ENCODE assay signal across 21 cellular contexts in genomic region chr6:158044525-158044888, GRCh38.
DNase-seq lines count a peak whose midpoint lies in the region; ATAC-seq, FAIRE-seq and TF ChIP-seq lines count a peak whose summit lies in the region.
"Had no signal": no experiment of that assay in that cellular context is flagged by ENCODE, and none has a peak within 500 bp of the region (broad histone marks: within the 10 kb centered on the region; RNA-seq: fewer than 3 reads in every experiment).

No MANE protein-coding gene starts in this region.

- no peak overlapping the region for H3K4me3 Mint-ChIP-seq in WTC11
- H3K4me3 Mint-ChIP-seq: activated CD8-positive, alpha-beta memory T cell treated with anti-CD3 and anti-CD28 coated beads, Interleukin-2, amount 10 ng/mL, durations not matched to agents 7 days and 5 days; activated T-helper 17 cell treated with anti-CD3 and anti-CD28 coated beads, Interleukin-2, amount 50 U/mL, for 72 hours; central memory CD8-positive, alpha-beta T cell; natural killer cell treated with Interleukin-12 subunit alpha and Interleukin-12 subunit beta and Interleukin-15 and Interleukin-18, amount 100 ng/mL, for 72 hours had no signal

- H4K20me1 ChIP-seq in BLaER1 treated with 17β-estradiol and CSF1 and Interleukin-3, amounts not matched to agents 10 nM and 100 nM: peaks cover 0 to 23% (median 0%) of the 10 kb centered on the region in 11 experiments; a peak in 2 of 22 replicates

- CTCF ChIA-PET in WTC11 (lab: Charles Lee): interaction anchor here (0.6 kb wide), 1 partner anchor 27 kb away, joined by 3 read pairs; no protein-coding TSS in a partner anchor

- no peak for TF ChIP-seq CTCF in esophagus muscularis mucosa (IDR thresholded peaks at IDR 0.05)
- TF ChIP-seq CTCF in gastrocnemius medialis (IDR thresholded peaks at IDR 0.05 in 4 of 5, conservative IDR thresholded peaks at IDR 0.05 in 1 of 5): no peak
- no peak for TF ChIP-seq CTCF in WTC11 (IDR thresholded peaks at IDR 0.05)

- H3K27ac ChIP-seq in BLaER1 treated with 17β-estradiol and CSF1 and Interleukin-3, amounts not matched to agents 10 nM and 100 nM: no peak overlapping the region
- peak overlapping the region; percentile 19 for H3K27ac ChIP-seq in KOPT-K1 (ENCODE audit: low read depth, low read length, poor library complexity, severe bottlenecking)
- H3K27ac ChIP-seq in esophagus muscularis mucosa (replicated peaks in 1 of 4): peak overlapping the region in 3 of 4 donors; percentile 78 to 87 (median 86)
- peak overlapping the region; percentile 93 to 99 (median 96) for H3K27ac ChIP-seq in gastrocnemius medialis
- H3K27ac ChIP-seq: spleen had no signal

- H3K36me3 Mint-ChIP-seq in WTC11: peaks cover 4% of the 10 kb centered on the region

- H3K27me3 Mint-ChIP-seq in WTC11 (ENCODE audit: low read depth): no peaks in the 10 kb centered on the region; the same call in 1 of the 2 replicates
- H3K27me3 Mint-ChIP-seq: activated CD8-positive, alpha-beta memory T cell treated with anti-CD3 and anti-CD28 coated beads, Interleukin-2, amount 10 ng/mL, durations not matched to agents 7 days and 5 days; activated T-helper 17 cell treated with anti-CD3 and anti-CD28 coated beads, Interleukin-2, amount 50 U/mL, for 72 hours; central memory CD8-positive, alpha-beta T cell; natural killer cell treated with Interleukin-12 subunit alpha and Interleukin-12 subunit beta and Interleukin-15 and Interleukin-18, amount 100 ng/mL, for 72 hours had no signal

- peak overlapping the region in 7 of 11 experiments; percentile 22 to 54 (median 36); a peak in 12 of 22 replicates for H3K4me2 ChIP-seq in BLaER1 treated with 17β-estradiol and CSF1 and Interleukin-3, amounts not matched to agents 10 nM and 100 nM

- intact Hi-C loops in esophagus muscularis mucosa (cut with DNase I): no loop called here
- intact Hi-C loops in gastrocnemius medialis (cut with DNase I; ENCODE audit: low total_unique reads): loop anchor here (10.0 kb wide), 2 partner anchors 600 to 1080 kb away; partner anchors contain the start of gene DYNLT1

- peaks cover 11% of the 10 kb centered on the region for H3K4me1 Mint-ChIP-seq in WTC11

- peaks cover 0 to 3% (median 0%) of the 10 kb centered on the region in 11 experiments; a peak in 1 of 22 replicates for H3K36me3 ChIP-seq in BLaER1 treated with 17β-estradiol and CSF1 and Interleukin-3, amounts not matched to agents 10 nM and 100 nM
- peaks cover 35% of the 10 kb centered on the region for H3K36me3 ChIP-seq in KOPT-K1 (ENCODE audit: insufficient read depth, low read length)
- H3K36me3 ChIP-seq in esophagus muscularis mucosa: peaks cover 0 to 10% (median 3%) of the 10 kb centered on the region in 4 donors
- H3K36me3 ChIP-seq in gastrocnemius medialis: no peaks in the 10 kb centered on the region

- no peak overlapping the region for H3K9ac ChIP-seq in BLaER1 treated with 17β-estradiol and CSF1 and Interleukin-3, amounts not matched to agents 10 nM and 100 nM

- in situ Hi-C loops in gastrocnemius medialis (cut with MboI; ENCODE audit: low sequenced_read_pairs in 4 of 4): no loop called here

- peaks cover 0 to 27% (median 0%) of the 10 kb centered on the region in 11 experiments; a peak in 3 of 22 replicates for H3K27me3 ChIP-seq in BLaER1 treated with 17β-estradiol and CSF1 and Interleukin-3, amounts not matched to agents 10 nM and 100 nM
- no peaks in the 10 kb centered on the region for H3K27me3 ChIP-seq in esophagus muscularis mucosa
- H3K27me3 ChIP-seq in gastrocnemius medialis: no peaks in the 10 kb centered on the region
- H3K27me3 ChIP-seq: esophagus squamous epithelium, spleen had no signal

- H3K9me3 Mint-ChIP-seq in WTC11: no peaks in the 10 kb centered on the region
- H3K9me3 Mint-ChIP-seq: activated T-helper 17 cell treated with anti-CD3 and anti-CD28 coated beads, Interleukin-2, amount 50 U/mL, for 72 hours; central memory CD8-positive, alpha-beta T cell; natural killer cell treated with Interleukin-12 subunit alpha and Interleukin-12 subunit beta and Interleukin-15 and Interleukin-18, amount 100 ng/mL, for 72 hours had no signal

- no peak for TF ChIP-seq POLR2A in esophagus muscularis mucosa (IDR thresholded peaks at IDR 0.05; ENCODE audit: low read depth)
- no peak for TF ChIP-seq POLR2A in gastrocnemius medialis (IDR thresholded peaks at IDR 0.05)

- POLR2A ChIA-PET in WTC11 (lab: Charles Lee): no interaction called here

- no peak overlapping the region for H3K4me3 ChIP-seq in BLaER1 treated with 17β-estradiol and CSF1 and Interleukin-3, amounts not matched to agents 10 nM and 100 nM
- H3K4me3 ChIP-seq in esophagus muscularis mucosa (no peak overlapping the region), gastrocnemius medialis (peak overlapping the region; percentile 42 to 55 (median 51))
- H3K4me3 ChIP-seq: esophagus squamous epithelium, spleen had no signal

- no peak overlapping the region for H3K27ac Mint-ChIP-seq in WTC11
- H3K27ac Mint-ChIP-seq: activated T-helper 17 cell treated with anti-CD3 and anti-CD28 coated beads, Interleukin-2, amount 50 U/mL, for 72 hours had no signal

- no peak for ATAC-seq in gastrocnemius medialis
- ATAC-seq in HG02970 (IDR thresholded peaks at IDR 0.05; ENCODE audit: low FRiP score, unreplicated experiment): no peak
- no peak for ATAC-seq in WTC11
- ATAC-seq: activated CD8-positive, alpha-beta memory T cell treated with anti-CD3 and anti-CD28 coated beads, Interleukin-2, amount 10 ng/mL, durations not matched to agents 7 days and 5 days; activated T-helper 17 cell treated with anti-CD3 and anti-CD28 coated beads, Interleukin-2, amount 50 U/mL, for 72 hours; natural killer cell treated with Interleukin-12 subunit alpha and Interleukin-12 subunit beta and Interleukin-15 and Interleukin-18, amount 100 ng/mL, for 72 hours had no signal

- H3K4me1 ChIP-seq in BLaER1 treated with 17β-estradiol and CSF1 and Interleukin-3, amounts not matched to agents 10 nM and 100 nM: peaks cover 10 to 31% (median 25%) of the 10 kb centered on the region in 10 experiments
- H3K4me1 ChIP-seq in esophagus muscularis mucosa: peaks cover 50 to 53% (median 51%) of the 10 kb centered on the region in 4 donors
- H3K4me1 ChIP-seq in gastrocnemius medialis: peaks cover 43 to 59% of the 10 kb centered on the region in 2 donors

- no peak for DNase-seq in esophagus muscularis mucosa (ENCODE audit: extremely low spot score)
- DNase-seq in gastrocnemius medialis: no peak
- no peak for DNase-seq in NCI-H1092 (lab: John Stamatoyannopoulos, UW)
- no peak for DNase-seq in WTC11 (ENCODE audit: low spot score)
- DNase-seq in urothelium cell line (ENCODE audit: low spot score): no peak
- DNase-seq: activated CD4-positive, alpha-beta T cell treated with anti-CD3 and anti-CD28 coated beads for 4 hours; activated CD8-positive, alpha-beta memory T cell treated with anti-CD3 and anti-CD28 coated beads, Interleukin-2, amount 10 ng/mL, durations not matched to agents 7 days and 5 days; COR-L47; effector CD4-positive, alpha-beta T cell; esophagus squamous epithelium; Karpas-422; NCI-H526; spleen; stimulated activated CD4-positive, alpha-beta T cell treated with anti-CD3 and anti-CD28 coated beads, Interleukin-4, amount 100 ng/mL, for 4 hours; SW 1271 had no signal

- no peak for FAIRE-seq in urothelium cell line (lab: Jason Lieb, UNC)

- WGBS in esophagus muscularis mucosa: 93% methylated on average over 6 of the region's 6 CpGs

- TF ChIP-seq EP300 in esophagus muscularis mucosa (IDR thresholded peaks at IDR 0.05): no peak

- no peaks in the 10 kb centered on the region for H3K9me3 ChIP-seq in BLaER1 treated with 17β-estradiol and CSF1 and Interleukin-3, amounts not matched to agents 10 nM and 100 nM (replicated peaks in 1 of 11)
- H3K9me3 ChIP-seq in KOPT-K1 (ENCODE audit: insufficient read depth, low read length, poor library complexity, severe bottlenecking): no peaks in the 10 kb centered on the region
- no peaks in the 10 kb centered on the region for H3K9me3 ChIP-seq in esophagus muscularis mucosa
- H3K9me3 ChIP-seq in gastrocnemius medialis: no peaks in the 10 kb centered on the region
- H3K9me3 ChIP-seq: esophagus squamous epithelium, spleen had no signal

TF ChIP-seq in WTC11, 78 proteins besides CTCF, POLR2A, EP300 and RAD21 (continues in another document):
- TF ChIP-seq ZNF416 (CRISPR knock-in tag; IDR thresholded peaks at IDR 0.05) (no peak), ERG (CRISPR knock-in tag; IDR thresholded peaks at IDR 0.05) (no peak), ZNF512 (CRISPR knock-in tag; IDR thresholded peaks at IDR 0.05; ENCODE audit: borderline replicate concordance) (no peak), ZNF671 (CRISPR knock-in tag; IDR thresholded peaks at IDR 0.05) (no peak)

Comparison
In these comparisons a context has a peak if more than half of its experiments do, and no peak if none do; other contexts are left out.
1. H3K27ac ChIP-seq: peak in KOPT-K1 (single experiment), esophagus muscularis mucosa (3 of 4) and gastrocnemius medialis (4 of 4); none in BLaER1 treated with 17β-estradiol and CSF1 and Interleukin-3, amounts not matched to agents 10 nM and 100 nM (0 of 11).
2. H3K4me3 ChIP-seq: peak in gastrocnemius medialis (4 of 4); none in BLaER1 treated with 17β-estradiol and CSF1 and Interleukin-3, amounts not matched to agents 10 nM and 100 nM (0 of 10) and esophagus muscularis mucosa (0 of 4).